ENCODE assay signal across 9 cellular contexts in genomic region chr5:71457106-71457505, GRCh38. TPM values are rescaled to one million over a fixed set of nuclear protein-coding genes. Genes with fewer than 3 reads are reported as not detected.
A peak's percentile ranks its signal among the peaks of the same experiment; 100 is the strongest.
DNase-seq lines count a peak whose midpoint lies in the region; ATAC-seq and TF ChIP-seq lines count a peak whose summit lies in the region.
"Had no signal": no experiment of that assay in that cellular context is flagged by ENCODE, and none has a peak within 500 bp of the region (broad histone marks: within the 10 kb centered on the region; RNA-seq: fewer than 3 reads in every experiment).

No MANE protein-coding gene starts in this region.

- peaks cover 11% of the 10 kb centered on the region for H3K36me3 Mint-ChIP-seq in activated T-cell treated with anti-CD3 and anti-CD28 coated beads, Interleukin-2, amount 50 U/mL, for 4 hours (ENCODE audit: insufficient read depth)
- H3K36me3 Mint-ChIP-seq in stimulated activated memory B cell treated with anti-CD40 and anti-IgM and Interleukin-4, amounts not matched to agents 10 μg/mL and 1 μg/mL and 100 μg/mL, for 72 hours, result peaks cover 12% of the 10 kb centered on the region

- H3K9me3 Mint-ChIP-seq in activated T-cell treated with anti-CD3 and anti-CD28 coated beads, Interleukin-2, amount 50 U/mL, for 4 hours, result no peaks in the 10 kb centered on the region
- H3K9me3 Mint-ChIP-seq in stimulated activated memory B cell treated with anti-CD40 and anti-IgM and Interleukin-4, amounts not matched to agents 10 μg/mL and 1 μg/mL and 100 μg/mL, for 72 hours, result no peaks in the 10 kb centered on the region

- H3K4me3 ChIP-seq in WI38 (ENCODE audit: low read depth, low read length), result peak overlapping the region; percentile 99
- peak overlapping the region; percentile 99 for H3K4me3 ChIP-seq in fibroblast of pulmonary artery (replicated peaks; ENCODE audit: low read depth, low read length)

- H3K27me3 Mint-ChIP-seq in activated T-cell treated with anti-CD3 and anti-CD28 coated beads, Interleukin-2, amount 50 U/mL, for 4 hours (ENCODE audit: low read depth), result peaks cover 4% of the 10 kb centered on the region
- peaks cover 14% of the 10 kb centered on the region for H3K27me3 Mint-ChIP-seq in stimulated activated memory B cell treated with anti-CD40 and anti-IgM and Interleukin-4, amounts not matched to agents 10 μg/mL and 1 μg/mL and 100 μg/mL, for 72 hours

- no peak for DNase-seq in activated T-cell treated with anti-CD3 and anti-CD28 coated beads, Interleukin-2, amount 50 U/mL, for 4 hours
- DNase-seq in activated T-cell treated with anti-CD3 and anti-CD28 coated beads for 4 hours, result no peak
- DNase-seq in fibroblast of pulmonary artery (ENCODE audit: low read depth), result no peak
- no peak for DNase-seq in DMS79 treated with DMSO at 0.1 percent for 48 hours (lab: John Stamatoyannopoulos, UW)
- no peak for DNase-seq in NCI-H1105 (lab: John Stamatoyannopoulos, UW)
- DNase-seq in SIG-M5 treated with dmso at 0.1 percent for 504 hours (lab: John Stamatoyannopoulos, UW; ENCODE audit: unreplicated experiment), result no peak
- DNase-seq: activated effector memory CD4-positive, alpha-beta T cell treated with Interleukin-2 at 50 U/mL for 16 hours had no signal

- no peak for ATAC-seq in activated T-cell treated with anti-CD3 and anti-CD28 coated beads, Interleukin-2, amount 50 U/mL, for 4 hours
- ATAC-seq in stimulated activated memory B cell treated with anti-CD40 and anti-IgM and Interleukin-4, amounts not matched to agents 10 μg/mL and 1 μg/mL and 100 μg/mL, for 72 hours, result no peak

- H3K4me3 Mint-ChIP-seq in activated T-cell treated with anti-CD3 and anti-CD28 coated beads, Interleukin-2, amount 50 U/mL, for 4 hours, result peak overlapping the region; percentile 96
- peak overlapping the region; percentile 94 for H3K4me3 Mint-ChIP-seq in stimulated activated memory B cell treated with anti-CD40 and anti-IgM and Interleukin-4, amounts not matched to agents 10 μg/mL and 1 μg/mL and 100 μg/mL, for 72 hours

- no peak overlapping the region for H3K27ac Mint-ChIP-seq in stimulated activated memory B cell treated with anti-CD40 and anti-IgM and Interleukin-4, amounts not matched to agents 10 μg/mL and 1 μg/mL and 100 μg/mL, for 72 hours

- no peak for TF ChIP-seq CTCF in WI38 (IDR thresholded peaks at IDR 0.05; ENCODE audit: low read depth, low read length)
- no peak for TF ChIP-seq CTCF in fibroblast of pulmonary artery (IDR thresholded peaks at IDR 0.05; ENCODE audit: low read length, missing control alignments)

- H3K4me1 Mint-ChIP-seq in activated T-cell treated with anti-CD3 and anti-CD28 coated beads, Interleukin-2, amount 50 U/mL, for 4 hours (ENCODE audit: low read depth), result peaks cover 23% of the 10 kb centered on the region
- peaks cover 10% of the 10 kb centered on the region for H3K4me1 Mint-ChIP-seq in stimulated activated memory B cell treated with anti-CD40 and anti-IgM and Interleukin-4, amounts not matched to agents 10 μg/mL and 1 μg/mL and 100 μg/mL, for 72 hours

RNA-seq across cellular contexts. Expression of gene BDP1, which starts 1.7 kb away (rescaled TPM):
- total RNA-seq in activated T-cell treated with anti-CD3 and anti-CD28 coated beads, Interleukin-2, amount 50 U/mL, for 4 hours, result 10 to 100 TPM; 37.0 to 38.3 (median 37.3) TPM
